ENCODE assay signal across 1 cellular context in genomic region chr7:84533209-84533608, GRCh38.
TF ChIP-seq lines count a peak whose summit lies in the region.

No MANE protein-coding gene starts in this region.

TF ChIP-seq in IMR-90, 13 proteins besides CTCF, POLR2A, EP300 and RAD21 (continued from another document):
- TF ChIP-seq MAZ (IDR thresholded peaks at IDR 0.05; ENCODE audit: borderline replicate concordance, low read depth, low read length) (no peak), RCOR1 (IDR thresholded peaks at IDR 0.05; ENCODE audit: insufficient replicate concordance, low read length) (no peak), RFX5 (IDR thresholded peaks at IDR 0.05; ENCODE audit: low read depth, low read length) (no peak)
